ENCODE assay signal across 24 cellular contexts in the genomic region with DNA sequence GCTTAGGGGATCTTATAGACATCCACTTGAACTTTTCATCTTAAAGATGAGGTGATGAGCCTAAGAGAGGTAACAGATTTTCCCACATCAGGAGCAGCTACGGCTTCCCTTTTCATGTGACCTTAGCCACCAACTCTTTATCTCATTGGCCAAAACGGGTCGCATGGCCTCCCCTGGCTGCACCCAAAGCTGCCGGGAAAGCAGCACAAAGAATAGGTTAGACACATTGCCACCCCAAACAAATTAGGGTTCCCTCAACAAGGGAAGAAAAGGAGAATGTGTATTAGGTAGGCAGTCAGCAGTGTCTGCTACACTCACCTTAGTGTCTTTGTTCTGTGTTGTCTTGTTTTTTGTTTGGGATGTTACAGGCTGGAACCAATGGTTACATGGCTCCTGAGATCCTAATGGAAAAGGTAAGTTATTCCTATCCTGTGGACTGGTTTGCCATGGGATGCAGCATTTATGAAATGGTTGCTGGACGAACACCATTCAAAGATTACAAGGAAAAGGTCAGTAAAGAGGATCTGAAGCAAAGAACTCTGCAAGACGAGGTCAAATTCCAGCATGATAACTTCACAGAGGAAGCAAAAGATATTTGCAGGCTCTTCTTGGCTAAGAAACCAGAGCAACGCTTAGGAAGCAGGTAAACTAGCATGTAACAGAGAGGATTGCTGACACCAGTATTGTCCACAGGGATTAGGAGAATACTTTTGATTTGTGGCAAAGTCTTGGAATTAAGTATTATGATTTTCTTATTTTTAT. TPM values are rescaled to one million over a fixed set of nuclear protein-coding genes. Genes with fewer than 3 reads are reported as not detected.
"Had no signal": no experiment of that assay in that cellular context is flagged by ENCODE, and none has a peak within 500 bp of the region (broad histone marks: within the 10 kb centered on the region; RNA-seq: fewer than 3 reads in every experiment).

No MANE protein-coding gene starts in this region.

- H3K27me3 ChIP-seq: adrenal gland, Peyer's patch, SJSA1 had no signal

- H3K4me3 Mint-ChIP-seq: activated CD4-positive, alpha-beta T cell treated with anti-CD3 and anti-CD28 coated beads for 36 hours; activated CD8-positive, alpha-beta T cell treated with anti-CD3 and anti-CD28 coated beads, Interleukin-2, amount 10 ng/mL, durations not matched to agents 7 days and 5 days; activated naive CD8-positive, alpha-beta T cell treated with anti-CD3 and anti-CD28 coated beads, Interleukin-2, amount 10 ng/mL, durations not matched to agents 7 days and 5 days; T-helper 17 cell had no signal

- H3K4me1 Mint-ChIP-seq: activated CD4-positive, alpha-beta T cell treated with anti-CD3 and anti-CD28 coated beads for 36 hours; activated naive CD8-positive, alpha-beta T cell treated with anti-CD3 and anti-CD28 coated beads, Interleukin-2, amount 10 ng/mL, durations not matched to agents 7 days and 5 days; T-helper 17 cell had no signal

- H3K4me3 ChIP-seq: adrenal gland, Peyer's patch, SJSA1 had no signal

- H3K9me3 ChIP-seq: adrenal gland, Peyer's patch, SJSA1 had no signal

- ATAC-seq: activated CD4-positive, alpha-beta T cell treated with anti-CD3 and anti-CD28 coated beads for 36 hours; activated CD8-positive, alpha-beta T cell treated with anti-CD3 and anti-CD28 coated beads, Interleukin-2, amount 10 ng/mL, durations not matched to agents 7 days and 5 days; SK-N-SH treated with all-trans-retinoic acid at 6 μM for 48 hours; T-helper 17 cell had no signal

- H3K36me3 Mint-ChIP-seq: activated naive CD8-positive, alpha-beta T cell treated with anti-CD3 and anti-CD28 coated beads, Interleukin-2, amount 10 ng/mL, durations not matched to agents 7 days and 5 days had no signal

- H3K4me1 ChIP-seq: adrenal gland, Peyer's patch, SJSA1 had no signal

- H3K27ac ChIP-seq: adrenal gland, Peyer's patch, SJSA1, VCaP had no signal

- H3K9me3 Mint-ChIP-seq: activated naive CD8-positive, alpha-beta T cell treated with anti-CD3 and anti-CD28 coated beads, Interleukin-2, amount 10 ng/mL, durations not matched to agents 7 days and 5 days had no signal

- H3K27me3 Mint-ChIP-seq: activated CD4-positive, alpha-beta T cell treated with anti-CD3 and anti-CD28 coated beads for 36 hours had no signal

- H3K36me3 ChIP-seq: adrenal gland, Peyer's patch, SJSA1 had no signal

- H3K27ac Mint-ChIP-seq: activated CD4-positive, alpha-beta T cell treated with anti-CD3 and anti-CD28 coated beads for 36 hours; activated CD8-positive, alpha-beta T cell treated with anti-CD3 and anti-CD28 coated beads, Interleukin-2, amount 10 ng/mL, durations not matched to agents 7 days and 5 days; activated naive CD8-positive, alpha-beta T cell treated with anti-CD3 and anti-CD28 coated beads, Interleukin-2, amount 10 ng/mL, durations not matched to agents 7 days and 5 days had no signal

- DNase-seq: activated CD4-positive, alpha-beta T cell treated with anti-CD3 and anti-CD28 coated beads for 36 hours; activated CD8-positive, alpha-beta memory T cell treated with anti-CD3 and anti-CD28 coated beads, Interleukin-2, amount 50 U/mL, for 48 hours; activated CD8-positive, alpha-beta T cell treated with anti-CD3 and anti-CD28 coated beads, Interleukin-2, amount 10 ng/mL, durations not matched to agents 7 days and 5 days; activated naive CD4-positive, alpha-beta T cell treated with anti-CD3 and anti-CD28 coated beads, Interleukin-2, amount 50 U/mL, for 16 hours; activated naive CD8-positive, alpha-beta T cell treated with anti-CD3 and anti-CD28 coated beads, Interleukin-2, amount 10 ng/mL, durations not matched to agents 7 days and 5 days; activated T-cell treated with anti-CD3 and anti-CD28 coated beads, Interleukin-2, amount 50 U/mL, for 1 hour; adrenal gland; anterior cingulate cortex; caudate nucleus; KG1; NCI-H1092; NCI-H1417; NCI-H2029 treated with DMSO at 0.1 percent for 48 hours; NCI-H345; NCI-H510A; NCI-H82; Peyer's patch; SHP77; T-helper 17 cell; T-helper 9 cell had no signal

RNA-seq across cellular contexts. Expression of a gene that starts 44.2 kb away (rescaled TPM):
- total RNA-seq: activated CD4-positive, alpha-beta T cell treated with anti-CD3 and anti-CD28 coated beads for 36 hours; activated CD8-positive, alpha-beta T cell treated with anti-CD3 and anti-CD28 coated beads, Interleukin-2, amount 10 ng/mL, durations not matched to agents 7 days and 5 days; activated naive CD8-positive, alpha-beta T cell treated with anti-CD3 and anti-CD28 coated beads, Interleukin-2, amount 10 ng/mL, durations not matched to agents 7 days and 5 days; MCF 10A; Peyer's patch; SJSA1 had no signal
